Comparison of ENCODE assay signal across 8 cellular contexts in the genomic region with DNA sequence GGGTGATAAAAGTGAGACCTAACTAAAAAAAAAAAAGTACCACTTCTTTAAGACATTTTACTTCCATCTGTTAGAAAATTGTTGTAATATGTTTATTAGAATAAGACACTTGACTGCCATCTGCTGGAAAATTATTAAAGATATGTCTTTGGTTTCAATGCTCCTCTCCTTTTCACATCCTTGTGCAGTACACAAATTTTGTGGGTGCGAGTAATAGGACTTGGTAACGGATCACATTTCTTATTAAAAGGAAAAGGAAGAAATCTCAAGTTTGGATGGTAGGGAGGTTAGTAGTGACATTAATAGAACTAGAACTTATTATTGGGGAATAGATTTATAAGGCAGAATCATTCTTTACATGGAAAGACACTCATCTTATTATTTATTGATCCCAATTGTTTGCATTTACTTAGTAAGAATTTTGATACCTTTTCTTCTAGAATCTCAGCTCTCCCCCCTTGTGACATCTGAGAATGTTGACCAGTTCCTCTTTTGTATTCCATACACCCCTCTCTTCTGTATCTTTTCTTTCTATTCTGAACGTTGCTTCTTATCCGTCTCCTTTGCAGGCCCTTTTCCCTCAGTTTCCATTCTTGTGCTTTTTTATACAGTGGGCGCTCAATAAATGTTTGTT. TPM values are rescaled to one million over a fixed set of nuclear protein-coding genes. Genes with fewer than 3 reads are reported as not detected.
DNase-seq lines count a peak whose midpoint lies in the region; ATAC-seq and TF ChIP-seq lines count a peak whose summit lies in the region.

No MANE protein-coding gene starts in this region.

- no peaks in the 10 kb centered on the region for H3K9me3 Mint-ChIP-seq in activated T-cell treated with anti-CD3 and anti-CD28 coated beads, Interleukin-2, amount 50 U/mL, for 72 hours
- H3K9me3 Mint-ChIP-seq in T-helper 1 cell treated with Interleukin-12 subunit alpha and Interleukin-12 subunit beta and Interleukin-4 antibody, amounts not matched to agents 30 μg/mL and 1 μg/mL, for 36 hours, result no peaks in the 10 kb centered on the region

- H3K27ac Mint-ChIP-seq in activated T-cell treated with anti-CD3 and anti-CD28 coated beads, Interleukin-2, amount 50 U/mL, for 72 hours, result peak overlapping the region; percentile 95
- peak overlapping the region; percentile 52 for H3K27ac Mint-ChIP-seq in T-helper 1 cell treated with Interleukin-12 subunit alpha and Interleukin-12 subunit beta and Interleukin-4 antibody, amounts not matched to agents 30 μg/mL and 1 μg/mL, for 36 hours

- peaks cover 24% of the 10 kb centered on the region for H3K4me1 Mint-ChIP-seq in activated T-cell treated with anti-CD3 and anti-CD28 coated beads, Interleukin-2, amount 50 U/mL, for 72 hours (ENCODE audit: low read depth)
- H3K4me1 Mint-ChIP-seq in T-helper 1 cell treated with Interleukin-12 subunit alpha and Interleukin-12 subunit beta and Interleukin-4 antibody, amounts not matched to agents 30 μg/mL and 1 μg/mL, for 36 hours (ENCODE audit: low read depth), result peaks cover 23% of the 10 kb centered on the region

- no peaks in the 10 kb centered on the region for H3K36me3 Mint-ChIP-seq in activated T-cell treated with anti-CD3 and anti-CD28 coated beads, Interleukin-2, amount 50 U/mL, for 72 hours (ENCODE audit: insufficient read depth in 2 of 2)
- no peaks in the 10 kb centered on the region for H3K36me3 Mint-ChIP-seq in T-helper 1 cell treated with Interleukin-12 subunit alpha and Interleukin-12 subunit beta and Interleukin-4 antibody, amounts not matched to agents 30 μg/mL and 1 μg/mL, for 36 hours (ENCODE audit: low read depth)

- H3K4me3 Mint-ChIP-seq in activated T-cell treated with anti-CD3 and anti-CD28 coated beads, Interleukin-2, amount 50 U/mL, for 72 hours, result peak overlapping the region; percentile 73 to 97
- H3K4me3 Mint-ChIP-seq in T-helper 1 cell treated with Interleukin-12 subunit alpha and Interleukin-12 subunit beta and Interleukin-4 antibody, amounts not matched to agents 30 μg/mL and 1 μg/mL, for 36 hours, result peak overlapping the region; percentile 81

- ATAC-seq in activated T-cell treated with anti-CD3 and anti-CD28 coated beads, Interleukin-2, amount 50 U/mL, for 72 hours (replicated peaks in 1 of 2), result peak in 1 of 2 donors; percentile 8
- no peak for ATAC-seq in GM19463 (IDR thresholded peaks at IDR 0.05; ENCODE audit: unreplicated experiment)

- H3K4me3 ChIP-seq in LNCaP clone FGC (ENCODE audit: low read depth, low read length) (no peak overlapping the region), fibroblast of mammary gland (ENCODE audit: control insufficient read depth, low read depth, low read length) (peak overlapping the region; percentile 45)

- no peak for DNase-seq in activated T-cell treated with anti-CD3 and anti-CD28 coated beads, Interleukin-2, amount 50 U/mL, for 72 hours
- DNase-seq in activated T-cell treated with anti-CD3 and anti-CD28 coated beads, Interleukin-2, amount 50 U/mL, for 1 hour, result no peak
- DNase-seq in LNCaP clone FGC (ENCODE audit: low read depth), result no peak
- peak; percentile 75 for DNase-seq in fibroblast of mammary gland (ENCODE audit: low read depth)
- DNase-seq in pulmonary artery endothelial cell (ENCODE audit: low read depth, low spot score), result peak; percentile 19
- no peak for DNase-seq in NCI-H510A treated with DMSO at 0.1 percent for 48 hours (lab: John Stamatoyannopoulos, UW)

- TF ChIP-seq CTCF in LNCaP clone FGC (IDR thresholded peaks at IDR 0.05; ENCODE audit: control insufficient read depth, extremely low read depth, insufficient read depth), result peak; percentile 40
- peak; percentile 42 for TF ChIP-seq CTCF in fibroblast of mammary gland (conservative IDR thresholded peaks at IDR 0.05; ENCODE audit: control insufficient read depth, insufficient read depth, low read depth, low read length)

- no peaks in the 10 kb centered on the region for H3K27me3 Mint-ChIP-seq in activated T-cell treated with anti-CD3 and anti-CD28 coated beads, Interleukin-2, amount 50 U/mL, for 72 hours (ENCODE audit: low read depth)
- H3K27me3 Mint-ChIP-seq in T-helper 1 cell treated with Interleukin-12 subunit alpha and Interleukin-12 subunit beta and Interleukin-4 antibody, amounts not matched to agents 30 μg/mL and 1 μg/mL, for 36 hours (ENCODE audit: low read depth), result no peaks in the 10 kb centered on the region

RNA-seq across cellular contexts. Expression of gene RPA3, which starts 43.0 kb away (rescaled TPM):
- total RNA-seq in activated T-cell treated with anti-CD3 and anti-CD28 coated beads, Interleukin-2, amount 50 U/mL, for 72 hours, result 100 to 1,000 TPM; 101 to 103 TPM
- total RNA-seq in pulmonary artery endothelial cell, result 23.5 and 28.0 TPM in 2 replicates

Comparison
In these comparisons a context has a peak if more than half of its experiments do, and no peak if none do; other contexts are left out.
1. DNase-seq: peak in fibroblast of mammary gland (single experiment) and pulmonary artery endothelial cell (single experiment); none in activated T-cell treated with anti-CD3 and anti-CD28 coated beads, Interleukin-2, amount 50 U/mL, for 72 hours (0 of 2), activated T-cell treated with anti-CD3 and anti-CD28 coated beads, Interleukin-2, amount 50 U/mL, for 1 hour (single experiment), LNCaP clone FGC (single experiment) and NCI-H510A treated with DMSO at 0.1 percent for 48 hours (single experiment).